In genomic region chr18:44924750-44925534, GRCh38 we compare ENCODE assay signal across 15 cellular contexts.
"Had no signal": no experiment of that assay in that cellular context is flagged by ENCODE, and none has a peak within 500 bp of the region (broad histone marks: within the 10 kb centered on the region; RNA-seq: fewer than 3 reads in every experiment).

No MANE protein-coding gene starts in this region.

- H3K27me3 Mint-ChIP-seq: activated B cell treated with CpG ODN at 0.5 μM for 24 hours; activated naive CD4-positive, alpha-beta T cell treated with anti-CD3 and anti-CD28 coated beads, Interleukin-2, amount 10 ng/mL, durations not matched to agents 7 days and 5 days; central memory CD8-positive, alpha-beta T cell; natural killer cell treated with Interleukin-12 subunit alpha and Interleukin-12 subunit beta and Interleukin-15 and Interleukin-18, amount 100 ng/mL, for 72 hours had no signal

- H3K27ac ChIP-seq: parathyroid adenoma, spleen, suprapubic skin had no signal

- H3K36me3 ChIP-seq: spleen, suprapubic skin had no signal

- H3K4me1 Mint-ChIP-seq: activated naive CD4-positive, alpha-beta T cell treated with anti-CD3 and anti-CD28 coated beads, Interleukin-2, amount 10 ng/mL, durations not matched to agents 7 days and 5 days; central memory CD8-positive, alpha-beta T cell had no signal

- DNase-seq: activated B cell treated with CpG ODN at 0.5 μM for 24 hours; activated CD4-positive, alpha-beta T cell treated with anti-CD3 and anti-CD28 coated beads, Interleukin-2, amount 50 U/mL, for 1 hour; activated naive CD4-positive, alpha-beta T cell treated with anti-CD3 and anti-CD28 coated beads, Interleukin-2, amount 10 ng/mL, durations not matched to agents 7 days and 5 days; dermis blood vessel endothelial cell; erythroblast; immature natural killer cell; spleen; stimulated activated CD4-positive, alpha-beta T cell treated with anti-CD3 and anti-CD28 coated beads, Interleukin-2, amount 100 ng/mL, for 24 hours; stimulated activated naive CD8-positive, alpha-beta T cell treated with anti-CD3 and anti-CD28 coated beads, Interleukin-15, Interleukin-2, amounts not matched to agents 100 U/mL and 50 U/mL, for 24 hours; T-helper 17 cell had no signal

- H3K27ac Mint-ChIP-seq: activated B cell treated with CpG ODN at 0.5 μM for 24 hours; activated naive CD4-positive, alpha-beta T cell treated with anti-CD3 and anti-CD28 coated beads, Interleukin-2, amount 10 ng/mL, durations not matched to agents 7 days and 5 days; activated T-helper 2 cell treated with anti-CD3 and anti-CD28 coated beads, Interferon-gamma antibody, Interleukin-2, Interleukin-4, amounts not matched to agents 10 μg/mL and 5 μg/mL and 100 μg/mL, durations not matched to agents 14 hours and 24 hours and 36 hours; immature natural killer cell; natural killer cell treated with Interleukin-12 subunit alpha and Interleukin-12 subunit beta and Interleukin-15 and Interleukin-18, amount 100 ng/mL, for 72 hours; T-helper 17 cell had no signal

- ATAC-seq: natural killer cell treated with Interleukin-12 subunit alpha and Interleukin-12 subunit beta and Interleukin-15 and Interleukin-18, amount 100 ng/mL, for 72 hours; stimulated activated naive CD8-positive, alpha-beta T cell treated with anti-CD3 and anti-CD28 coated beads, Interleukin-15, Interleukin-2, amounts not matched to agents 100 U/mL and 50 U/mL, for 24 hours; T-helper 17 cell had no signal

- H3K27me3 ChIP-seq: spleen, suprapubic skin had no signal

- H3K4me3 Mint-ChIP-seq: activated B cell treated with CpG ODN at 0.5 μM for 24 hours; activated naive CD4-positive, alpha-beta T cell treated with anti-CD3 and anti-CD28 coated beads, Interleukin-2, amount 10 ng/mL, durations not matched to agents 7 days and 5 days; central memory CD8-positive, alpha-beta T cell; immature natural killer cell; natural killer cell treated with Interleukin-12 subunit alpha and Interleukin-12 subunit beta and Interleukin-15 and Interleukin-18, amount 100 ng/mL, for 72 hours; T-helper 17 cell had no signal

- H3K9me3 Mint-ChIP-seq: activated B cell treated with CpG ODN at 0.5 μM for 24 hours; activated naive CD4-positive, alpha-beta T cell treated with anti-CD3 and anti-CD28 coated beads, Interleukin-2, amount 10 ng/mL, durations not matched to agents 7 days and 5 days; central memory CD8-positive, alpha-beta T cell had no signal

- H3K36me3 Mint-ChIP-seq: activated naive CD4-positive, alpha-beta T cell treated with anti-CD3 and anti-CD28 coated beads, Interleukin-2, amount 10 ng/mL, durations not matched to agents 7 days and 5 days; natural killer cell treated with Interleukin-12 subunit alpha and Interleukin-12 subunit beta and Interleukin-15 and Interleukin-18, amount 100 ng/mL, for 72 hours had no signal

- H3K4me1 ChIP-seq: parathyroid adenoma, spleen had no signal

- H3K4me3 ChIP-seq: spleen, suprapubic skin had no signal
